8 cellular contexts compared by ENCODE assay signal in the genomic region with DNA sequence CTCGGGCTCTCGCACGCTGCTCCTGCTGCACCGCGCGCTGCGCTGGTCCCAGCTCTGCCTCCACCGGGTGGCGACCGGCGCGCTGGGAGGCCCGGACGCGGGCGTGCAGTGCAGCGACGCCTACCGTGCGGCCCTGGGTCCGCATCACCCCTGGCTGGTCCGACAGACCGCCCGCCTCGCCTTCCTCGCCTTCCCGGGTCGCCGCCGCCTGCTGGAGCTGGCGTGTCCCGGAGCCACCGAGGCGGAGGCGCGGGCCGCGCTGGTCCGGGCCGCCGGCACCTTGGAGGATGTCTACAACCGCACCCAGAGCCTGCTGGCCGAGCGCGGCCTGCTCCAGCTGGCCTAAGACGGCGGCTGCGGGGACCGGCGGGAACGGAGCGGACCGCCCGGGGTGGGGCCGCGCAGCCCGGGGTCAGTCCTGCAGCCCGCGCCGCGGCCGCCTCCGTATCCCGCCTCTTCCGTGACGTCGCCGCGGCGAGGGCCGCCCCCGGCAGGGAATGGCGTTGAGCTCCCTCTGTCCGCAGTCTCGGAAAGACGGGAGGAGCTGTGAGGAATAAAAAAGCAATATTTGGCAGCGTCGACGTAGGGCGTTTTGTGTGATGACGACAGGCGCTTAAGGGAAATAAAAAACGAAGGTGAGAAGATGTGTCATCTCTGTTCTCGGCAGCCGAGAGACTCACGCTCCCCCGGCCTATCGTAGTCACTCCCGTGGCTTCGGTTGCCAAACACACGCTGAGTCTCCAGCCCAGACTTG. TPM values are rescaled to one million over a fixed set of nuclear protein-coding genes. Genes with fewer than 3 reads are reported as not detected.
DNase-seq lines count a peak whose midpoint lies in the region; ATAC-seq, FAIRE-seq and TF ChIP-seq lines count a peak whose summit lies in the region.

No MANE protein-coding gene starts in this region.

- H3K9me3 Mint-ChIP-seq in astrocyte (ENCODE audit: unreplicated experiment) = peaks cover 2% of the 10 kb centered on the region

- peak overlapping the region; percentile 60 for H3K4me3 ChIP-seq in astrocyte (ENCODE audit: insufficient read depth, low read depth, low read length)
- H3K4me3 ChIP-seq in retinal pigment epithelial cell (ENCODE audit: low read length) = peak overlapping the region; percentile 61

- DNase-seq in NCI-H1092 treated with DMSO at 0.1 percent for 48 hours (lab: John Stamatoyannopoulos, UW) (peak; percentile 58), T-helper 22 cell (ENCODE audit: low read depth) (peak; percentile 61), astrocyte (ENCODE audit: low read depth) (peak; percentile 84), hippocampal formation (lab: John Stamatoyannopoulos, UW) (peak; percentile 86 to 87), retinal pigment epithelial cell (ENCODE audit: low read depth) (no peak)

- no peaks in the 10 kb centered on the region for H4K20me1 ChIP-seq in astrocyte (ENCODE audit: insufficient read depth, low read length)

- H3K4me2 ChIP-seq in astrocyte (ENCODE audit: low read length) = peak overlapping the region; percentile 89

- H3K4me1 Mint-ChIP-seq in astrocyte (ENCODE audit: low read depth, unreplicated experiment) = no peaks in the 10 kb centered on the region

- peaks cover 23% of the 10 kb centered on the region for H3K4me1 ChIP-seq in astrocyte (ENCODE audit: insufficient read depth, low read length)

- no peaks in the 10 kb centered on the region for H3K9me3 ChIP-seq in astrocyte (ENCODE audit: insufficient read depth, low read depth, low read length)

- H3K27ac Mint-ChIP-seq in astrocyte (ENCODE audit: unreplicated experiment) = peak overlapping the region; percentile 43

- H3K36me3 Mint-ChIP-seq in astrocyte (ENCODE audit: low read depth, unreplicated experiment) = no peaks in the 10 kb centered on the region

- FAIRE-seq in astrocyte (lab: Jason Lieb, UNC) = no peak

- TF ChIP-seq CTCF in GM12872 (IDR thresholded peaks at IDR 0.05; ENCODE audit: insufficient read depth, low read depth, low read length) = peak; percentile 78
- peak; percentile 11 for TF ChIP-seq CTCF in astrocyte (IDR thresholded peaks at IDR 0.05; ENCODE audit: insufficient read depth, low read depth, low read length)
- TF ChIP-seq CTCF in retinal pigment epithelial cell (conservative IDR thresholded peaks at IDR 0.05; ENCODE audit: low read depth, low read length) = peak; percentile 66

- peak overlapping the region; percentile 78 for H3K9ac ChIP-seq in astrocyte (ENCODE audit: low read length)

- H3K27ac ChIP-seq in astrocyte (ENCODE audit: low read depth, low read length) = peak overlapping the region; percentile 75

- H2AFZ ChIP-seq in astrocyte (ENCODE audit: low read depth, low read length) = peak overlapping the region; percentile 86

- no peaks in the 10 kb centered on the region for H3K36me3 ChIP-seq in astrocyte (ENCODE audit: insufficient read depth, low read length)

- H3K27me3 Mint-ChIP-seq in astrocyte (ENCODE audit: low read depth, unreplicated experiment) = peaks cover 5% of the 10 kb centered on the region

- peak overlapping the region; percentile 84 for H3K4me3 Mint-ChIP-seq in astrocyte (ENCODE audit: unreplicated experiment)

- ATAC-seq in HG02571 (IDR thresholded peaks at IDR 0.05; ENCODE audit: unreplicated experiment) = peak; percentile 87
- ATAC-seq in HG03571 (IDR thresholded peaks at IDR 0.05; ENCODE audit: unreplicated experiment) = no peak

- H3K27me3 ChIP-seq in astrocyte (ENCODE audit: insufficient read depth, low read length) = peaks cover 19% of the 10 kb centered on the region

- H3K79me2 ChIP-seq in astrocyte (ENCODE audit: insufficient read depth, low read length) = no peaks in the 10 kb centered on the region

RNA-seq across cellular contexts. Expression of gene GLTPD2, which starts 1.4 kb away (rescaled TPM):
- not detected in 2 replicates for total RNA-seq in astrocyte

RNA-seq across cellular contexts. Expression of gene VMO1, which starts 4.0 kb away (rescaled TPM):
- total RNA-seq in astrocyte = 0.75 TPM in 1 of 2 replicates, not detected in the other

RNA-seq across cellular contexts. Expression of gene PSMB6, which starts 5.8 kb away (rescaled TPM):
- total RNA-seq in astrocyte = 154 and 161 TPM in 2 replicates

RNA-seq across cellular contexts. Expression of gene PLD2, which starts 16.8 kb away (rescaled TPM):
- total RNA-seq in astrocyte = 21.4 and 29.3 TPM in 2 replicates

Comparison
In these comparisons a context has a peak if more than half of its experiments do, and no peak if none do; other contexts are left out.
1. CTCF ChIP-seq: peak in every context shown above with its lines; median percentile 78 in GM12872; 66 in retinal pigment epithelial cell; 11 in astrocyte.